In the genomic region with DNA sequence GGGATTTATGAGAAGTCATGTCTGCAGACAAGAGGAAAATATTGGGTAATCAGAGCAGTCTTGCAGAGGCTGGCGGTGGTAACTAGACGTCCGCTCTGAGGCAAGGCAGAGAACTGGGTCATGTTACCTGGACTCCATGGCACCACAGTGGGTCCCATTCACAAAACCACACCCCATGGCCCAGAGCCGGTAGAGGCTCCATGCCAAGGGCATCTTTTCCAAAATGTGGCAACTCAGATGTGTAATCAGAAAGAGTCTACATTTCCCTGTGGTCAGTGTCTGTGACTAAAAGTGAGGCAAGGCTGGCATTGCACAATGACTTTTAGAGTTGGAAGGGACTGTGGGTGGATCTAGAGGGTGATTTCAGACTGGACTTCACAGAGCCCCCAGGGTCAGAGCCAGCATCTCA, we compare ENCODE assay signal across 11 cellular contexts.
DNase-seq lines count a peak whose midpoint lies in the region; ATAC-seq, FAIRE-seq and TF ChIP-seq lines count a peak whose summit lies in the region.
"Had no signal": no experiment of that assay in that cellular context is flagged by ENCODE, and none has a peak within 500 bp of the region (broad histone marks: within the 10 kb centered on the region; RNA-seq: fewer than 3 reads in every experiment).

No MANE protein-coding gene starts in this region.

- no peaks in the 10 kb centered on the region for H3K9me3 ChIP-seq in gastroesophageal sphincter
- no peaks in the 10 kb centered on the region for H3K9me3 ChIP-seq in upper lobe of left lung

- ATAC-seq in Right ventricle myocardium superior (ENCODE audit: poor library complexity) (no peak), Right ventricle myocardium inferior (no peak), gastroesophageal sphincter (peak; percentile 59), upper lobe of left lung (ENCODE audit: low FRiP score in 2 of 2) (peak; percentile 16 to 45)

- no peaks in the 10 kb centered on the region for H3K4me1 ChIP-seq in gastroesophageal sphincter
- peaks cover 0 to 20% (median 5%) of the 10 kb centered on the region in 4 donors for H3K4me1 ChIP-seq in upper lobe of left lung

- no peaks in the 10 kb centered on the region for H3K36me3 ChIP-seq in gastroesophageal sphincter
- H3K36me3 ChIP-seq in upper lobe of left lung = no peaks in the 10 kb centered on the region

- no peak for TF ChIP-seq CTCF in gastroesophageal sphincter (IDR thresholded peaks at IDR 0.05)
- TF ChIP-seq CTCF in upper lobe of left lung (IDR thresholded peaks at IDR 0.05) = no peak

- whole genome bisulfite sequencing in gastroesophageal sphincter (ENCODE audit: low coverage in 1 of 2), 2 donors = 77 to 81% methylated on average over 3 to 4 of the region's 4 CpGs
- 52 to 80% methylated on average over 4 of the region's 4 CpGs for WGBS in upper lobe of left lung, 2 donors

- no peak for FAIRE-seq in GM12891 (lab: Jason Lieb, UNC)
- FAIRE-seq: A204.1 had no signal

- TF ChIP-seq POLR2A in gastroesophageal sphincter (IDR thresholded peaks at IDR 0.05) (no peak), upper lobe of left lung (IDR thresholded peaks at IDR 0.05) (no peak), GM12891 (IDR thresholded peaks at IDR 0.05; ENCODE audit: low read depth, low read length) (no peak)

- TF ChIP-seq EP300 in gastroesophageal sphincter (IDR thresholded peaks at IDR 0.05) (no peak), upper lobe of left lung (IDR thresholded peaks at IDR 0.05) (peak in 2 of 4 donors; percentile 30 to 66)

- H3K27me3 ChIP-seq in gastroesophageal sphincter = no peaks in the 10 kb centered on the region
- no peaks in the 10 kb centered on the region for H3K27me3 ChIP-seq in upper lobe of left lung

- no peak overlapping the region for H3K27ac ChIP-seq in gastroesophageal sphincter
- no peak overlapping the region for H3K27ac ChIP-seq in upper lobe of left lung

- intact Hi-C loops in Right ventricle myocardium superior (cut with DNase I) = no loop called here
- intact Hi-C loops in Right ventricle myocardium inferior (cut with DNase I) = no loop called here

- H3K4me3 ChIP-seq in gastroesophageal sphincter (no peak overlapping the region), upper lobe of left lung (no peak overlapping the region)

- DNase-seq in Right ventricle myocardium superior (peak; percentile 44), Right ventricle myocardium inferior (ENCODE audit: missing footprints) (no peak), SKM-1 treated with dmso at 0.1 percent for 144 hours (lab: John Stamatoyannopoulos, UW; ENCODE audit: unreplicated experiment) (peak; percentile 95), upper lobe of left lung (peak in 1 of 2 donors; percentile 63), amniotic stem cell (lab: John Stamatoyannopoulos, UW) (no peak), GM12891 (ENCODE audit: insufficient read length, low spot score) (no peak), DMS79 (lab: John Stamatoyannopoulos, UW) (no peak)
- DNase-seq: activated CD4-positive, alpha-beta T cell treated with anti-CD3 and anti-CD28 coated beads, Interleukin-2, amount 10 ng/mL, durations not matched to agents 7 days and 5 days; activated effector memory CD4-positive, alpha-beta T cell treated with anti-CD3 and anti-CD28 coated beads, Interleukin-2, amount 50 U/mL, for 16 hours had no signal

TF ChIP-seq in GM12891, 5 proteins besides CTCF, POLR2A, EP300 and RAD21:
- TF ChIP-seq PAX5 (IDR thresholded peaks at IDR 0.05; ENCODE audit: insufficient read depth, low read length, severe bottlenecking) (no peak), TAF1 (IDR thresholded peaks at IDR 0.05; ENCODE audit: low read depth, low read length) (no peak), SPI1 (IDR thresholded peaks at IDR 0.05; ENCODE audit: low read depth, low read length) (no peak), POU2F2 (IDR thresholded peaks at IDR 0.05; ENCODE audit: low read depth, low read length) (no peak), POLR2AphosphoS5 (IDR thresholded peaks at IDR 0.05; ENCODE audit: low read depth, low read length) (no peak)

Comparison
In these comparisons a context has a peak if more than half of its experiments do, and no peak if none do; other contexts are left out.
1. DNase-seq: peak in Right ventricle myocardium superior (single experiment) and SKM-1 treated with dmso at 0.1 percent for 144 hours (single experiment); none in Right ventricle myocardium inferior (single experiment), amniotic stem cell (single experiment), GM12891 (single experiment) and DMS79 (single experiment).
2. ATAC-seq: peak in gastroesophageal sphincter (single experiment) and upper lobe of left lung (2 of 2); none in Right ventricle myocardium superior (single experiment) and Right ventricle myocardium inferior (single experiment).